In the genomic region with DNA sequence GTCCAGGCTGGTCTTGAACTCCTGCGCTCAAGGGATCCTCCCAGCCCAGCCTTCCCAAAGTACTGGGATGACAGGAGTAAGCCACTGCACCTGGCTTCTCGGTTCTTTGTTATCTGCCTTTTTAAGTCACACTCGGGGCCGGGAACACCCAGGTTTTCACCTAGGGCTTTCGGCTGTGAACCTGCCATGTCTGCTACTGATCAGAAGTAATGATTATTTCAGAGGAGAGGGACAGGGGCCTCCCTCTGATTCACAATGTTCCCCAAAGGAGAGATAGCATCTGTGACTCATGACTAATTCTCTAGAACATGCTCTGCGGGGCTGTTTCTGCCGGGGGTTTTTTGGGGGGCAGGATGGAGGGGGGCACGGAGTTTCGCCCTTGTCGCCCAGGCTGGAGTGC, we compare ENCODE assay signal across 22 cellular contexts. TPM values are rescaled to one million over a fixed set of nuclear protein-coding genes. Genes with fewer than 3 reads are reported as not detected.
DNase-seq lines count a peak whose midpoint lies in the region; ATAC-seq and TF ChIP-seq lines count a peak whose summit lies in the region.
"Had no signal": no experiment of that assay in that cellular context is flagged by ENCODE, and none has a peak within 500 bp of the region (broad histone marks: within the 10 kb centered on the region; RNA-seq: fewer than 3 reads in every experiment).

No MANE protein-coding gene starts in this region.

- CTCF ChIA-PET in activated CD8-positive, alpha-beta memory T cell treated with anti-CD3 and anti-CD28 coated beads, Interleukin-2, amount 10 ng/mL, durations not matched to agents 7 days and 5 days (lab: Charles Lee): no interaction called here

- WGBS in esophagus muscularis mucosa: 77% methylated on average over 10 of the region's 10 CpGs
- 78 to 87% (median 83%) methylated on average over 9 to 10 of the region's 10 CpGs for WGBS in spleen, 5 donors

- peak in 1 of 2 donors; percentile 20 for DNase-seq in activated T-cell treated with anti-CD3 and anti-CD28 coated beads, Interleukin-2, amount 50 U/mL, for 72 hours
- DNase-seq in activated T-cell treated with anti-CD3 and anti-CD28 coated beads, Interleukin-2, amount 50 U/mL, for 1 hour: no peak
- DNase-seq in activated CD8-positive, alpha-beta memory T cell treated with anti-CD3 and anti-CD28 coated beads, Interleukin-2, amount 10 ng/mL, durations not matched to agents 7 days and 5 days: peak; percentile 27
- DNase-seq in esophagus muscularis mucosa (ENCODE audit: extremely low spot score) (peak; percentile 77), spleen (peak; percentile 32), SW480 (ENCODE audit: low spot score) (no peak), SK-N-DZ (ENCODE audit: low spot score) (no peak)
- DNase-seq: C1 segment of cervical spinal cord; CD8-positive, alpha-beta memory T cell; DMS53; EL; Karpas-422; NCI-H1417 treated with DMSO at 0.1 percent for 48 hours; NCI-H187 treated with DMSO at 0.1 percent for 48 hours; NCI-H345; NCI-H524 treated with DMSO at 0.1 percent for 48 hours had no signal

- H3K4me1 ChIP-seq in esophagus muscularis mucosa: no peaks in the 10 kb centered on the region
- no peaks in the 10 kb centered on the region for H3K4me1 ChIP-seq in spleen

- H3K36me3 Mint-ChIP-seq in activated T-cell treated with anti-CD3 and anti-CD28 coated beads, Interleukin-2, amount 50 U/mL, for 72 hours (ENCODE audit: insufficient read depth in 2 of 2): no peaks in the 10 kb centered on the region
- H3K36me3 Mint-ChIP-seq in activated CD8-positive, alpha-beta memory T cell treated with anti-CD3 and anti-CD28 coated beads, Interleukin-2, amount 10 ng/mL, durations not matched to agents 7 days and 5 days: peaks cover 3% of the 10 kb centered on the region
- H3K36me3 Mint-ChIP-seq: CD8-positive, alpha-beta memory T cell; IgD-negative memory B cell had no signal

- peak; percentile 63 to 70 for ATAC-seq in activated T-cell treated with anti-CD3 and anti-CD28 coated beads, Interleukin-2, amount 50 U/mL, for 72 hours (replicated peaks in 1 of 2)
- no peak for ATAC-seq in activated CD8-positive, alpha-beta memory T cell treated with anti-CD3 and anti-CD28 coated beads, Interleukin-2, amount 10 ng/mL, durations not matched to agents 7 days and 5 days
- ATAC-seq: GM12878, GM23338, HCT116 had no signal

- H3K27me3 Mint-ChIP-seq in activated T-cell treated with anti-CD3 and anti-CD28 coated beads, Interleukin-2, amount 50 U/mL, for 72 hours (ENCODE audit: low read depth): no peaks in the 10 kb centered on the region
- no peaks in the 10 kb centered on the region for H3K27me3 Mint-ChIP-seq in activated CD8-positive, alpha-beta memory T cell treated with anti-CD3 and anti-CD28 coated beads, Interleukin-2, amount 10 ng/mL, durations not matched to agents 7 days and 5 days
- H3K27me3 Mint-ChIP-seq: IgD-negative memory B cell had no signal

- intact Hi-C loops in esophagus muscularis mucosa (cut with DNase I): no loop called here
- intact Hi-C loops in spleen (cut with DNase I; ENCODE audit: low total_unique reads): no loop called here

- no peak for TF ChIP-seq POLR2A in esophagus muscularis mucosa (IDR thresholded peaks at IDR 0.05; ENCODE audit: low read depth)
- TF ChIP-seq POLR2A in spleen (IDR thresholded peaks at IDR 0.05): no peak

- H3K4me3 ChIP-seq in esophagus muscularis mucosa (no peak overlapping the region), spleen (no peak overlapping the region)
- H3K4me3 ChIP-seq: GM12878, GM23338 had no signal

- H3K36me3 ChIP-seq in esophagus muscularis mucosa (no peaks in the 10 kb centered on the region), spleen (no peaks in the 10 kb centered on the region)

- TF ChIP-seq EP300 in esophagus muscularis mucosa (IDR thresholded peaks at IDR 0.05): no peak

- H3K27me3 ChIP-seq in esophagus muscularis mucosa: peaks cover 0 to 18% (median 0%) of the 10 kb centered on the region in 4 donors
- no peaks in the 10 kb centered on the region for H3K27me3 ChIP-seq in spleen (replicated peaks in 1 of 7)

- H3K9me3 Mint-ChIP-seq in activated T-cell treated with anti-CD3 and anti-CD28 coated beads, Interleukin-2, amount 50 U/mL, for 72 hours: no peaks in the 10 kb centered on the region
- no peaks in the 10 kb centered on the region for H3K9me3 Mint-ChIP-seq in activated CD8-positive, alpha-beta memory T cell treated with anti-CD3 and anti-CD28 coated beads, Interleukin-2, amount 10 ng/mL, durations not matched to agents 7 days and 5 days (ENCODE audit: low read depth)
- H3K9me3 Mint-ChIP-seq: CD8-positive, alpha-beta memory T cell had no signal

- H3K4me3 Mint-ChIP-seq in activated T-cell treated with anti-CD3 and anti-CD28 coated beads, Interleukin-2, amount 50 U/mL, for 72 hours: no peak overlapping the region
- H3K4me3 Mint-ChIP-seq in activated CD8-positive, alpha-beta memory T cell treated with anti-CD3 and anti-CD28 coated beads, Interleukin-2, amount 10 ng/mL, durations not matched to agents 7 days and 5 days: no peak overlapping the region
- H3K4me3 Mint-ChIP-seq: CD8-positive, alpha-beta memory T cell; GM23338; IgD-negative memory B cell had no signal

- H3K9me3 ChIP-seq in esophagus muscularis mucosa: no peaks in the 10 kb centered on the region
- H3K9me3 ChIP-seq in spleen: no peaks in the 10 kb centered on the region

- no peak overlapping the region for H3K27ac ChIP-seq in esophagus muscularis mucosa (replicated peaks in 1 of 4)
- no peak overlapping the region for H3K27ac ChIP-seq in spleen

- no peak overlapping the region for H3K27ac Mint-ChIP-seq in activated T-cell treated with anti-CD3 and anti-CD28 coated beads, Interleukin-2, amount 50 U/mL, for 72 hours
- no peak overlapping the region for H3K27ac Mint-ChIP-seq in activated CD8-positive, alpha-beta memory T cell treated with anti-CD3 and anti-CD28 coated beads, Interleukin-2, amount 10 ng/mL, durations not matched to agents 7 days and 5 days
- H3K27ac Mint-ChIP-seq: CD8-positive, alpha-beta memory T cell; GM23338; IgD-negative memory B cell had no signal

- TF ChIP-seq CTCF in esophagus muscularis mucosa (IDR thresholded peaks at IDR 0.05): no peak
- TF ChIP-seq CTCF in spleen (IDR thresholded peaks at IDR 0.05 in 8 of 11, conservative IDR thresholded peaks at IDR 0.05 in 3 of 11): no peak

- H3K4me1 Mint-ChIP-seq in activated T-cell treated with anti-CD3 and anti-CD28 coated beads, Interleukin-2, amount 50 U/mL, for 72 hours (ENCODE audit: low read depth): peaks cover 10% of the 10 kb centered on the region
- no peaks in the 10 kb centered on the region for H3K4me1 Mint-ChIP-seq in activated CD8-positive, alpha-beta memory T cell treated with anti-CD3 and anti-CD28 coated beads, Interleukin-2, amount 10 ng/mL, durations not matched to agents 7 days and 5 days
- H3K4me1 Mint-ChIP-seq: CD8-positive, alpha-beta memory T cell; GM23338; IgD-negative memory B cell had no signal

RNA-seq across cellular contexts. Expression of a gene that starts 26.9 kb away (rescaled TPM):
- 1 to 10 TPM in 1 of 2 donors, under 1 TPM in 1; 0.22 to 1.4 TPM for total RNA-seq in activated T-cell treated with anti-CD3 and anti-CD28 coated beads, Interleukin-2, amount 50 U/mL, for 72 hours
- total RNA-seq in activated CD8-positive, alpha-beta memory T cell treated with anti-CD3 and anti-CD28 coated beads, Interleukin-2, amount 10 ng/mL, durations not matched to agents 7 days and 5 days: 1 to 10 TPM in 1 of 2 experiments, under 1 TPM in 1; 0.96 to 1.3 TPM
- total RNA-seq in esophagus muscularis mucosa (1 to 10 TPM in 2 of 4 donors, under 1 TPM in 1, not detected in 1; 0.63 to 2.1 (median 1.3) TPM), spleen (under 1 TPM in 4 of 7 donors, not detected in 3; 0.26 to 0.98 (median 0.37) TPM)
- 1 to 10 TPM in 1 of 3 donors, under 1 TPM in 1, not detected in 1; 0.55 to 1.8 TPM for polyA plus RNA-seq in spleen
- not detected in 2 replicates for polyA plus RNA-seq in SK-N-DZ (2014; cell fraction: cytosol; rRNA removed)
- not detected in 2 replicates for polyA plus RNA-seq in SK-N-DZ (2014; cell fraction: nucleus; rRNA removed)
- total RNA-seq: GM23338, MCF 10A, RPMI7951 had no signal
- polyA plus RNA-seq: CD8-positive, alpha-beta memory T cell; GM23338; IgD-negative memory B cell had no signal

Comparison
In these comparisons a context has a peak if more than half of its experiments do, and no peak if none do; other contexts are left out.
1. DNase-seq: peak in activated CD8-positive, alpha-beta memory T cell treated with anti-CD3 and anti-CD28 coated beads, Interleukin-2, amount 10 ng/mL, durations not matched to agents 7 days and 5 days (single experiment), esophagus muscularis mucosa (single experiment) and spleen (single experiment); none in activated T-cell treated with anti-CD3 and anti-CD28 coated beads, Interleukin-2, amount 50 U/mL, for 1 hour (single experiment), SW480 (single experiment) and SK-N-DZ (single experiment).